In genomic region chr2:105007367-105007766, GRCh38 we compare ENCODE assay signal across 11 cellular contexts.
"Had no signal": no experiment of that assay in that cellular context is flagged by ENCODE, and none has a peak within 500 bp of the region (broad histone marks: within the 10 kb centered on the region; RNA-seq: fewer than 3 reads in every experiment).

No MANE protein-coding gene starts in this region.

- H3K4me3 ChIP-seq: GM23338 had no signal

- H2AFZ ChIP-seq: GM23338 had no signal

- ATAC-seq: GM23338 had no signal

- FAIRE-seq: H1, H54 had no signal

- H3K9ac ChIP-seq: KMS-11 had no signal

- DNase-seq: H9, HCEC 1CT, HFFc6, IMR-90, Karpas-422, KBM-7 had no signal

- H3K27ac ChIP-seq: HL-60, KMS-11 had no signal

- H3K4me2 ChIP-seq: GM23338, KMS-11 had no signal
